ENCODE assay signal across 9 cellular contexts in the genomic region with DNA sequence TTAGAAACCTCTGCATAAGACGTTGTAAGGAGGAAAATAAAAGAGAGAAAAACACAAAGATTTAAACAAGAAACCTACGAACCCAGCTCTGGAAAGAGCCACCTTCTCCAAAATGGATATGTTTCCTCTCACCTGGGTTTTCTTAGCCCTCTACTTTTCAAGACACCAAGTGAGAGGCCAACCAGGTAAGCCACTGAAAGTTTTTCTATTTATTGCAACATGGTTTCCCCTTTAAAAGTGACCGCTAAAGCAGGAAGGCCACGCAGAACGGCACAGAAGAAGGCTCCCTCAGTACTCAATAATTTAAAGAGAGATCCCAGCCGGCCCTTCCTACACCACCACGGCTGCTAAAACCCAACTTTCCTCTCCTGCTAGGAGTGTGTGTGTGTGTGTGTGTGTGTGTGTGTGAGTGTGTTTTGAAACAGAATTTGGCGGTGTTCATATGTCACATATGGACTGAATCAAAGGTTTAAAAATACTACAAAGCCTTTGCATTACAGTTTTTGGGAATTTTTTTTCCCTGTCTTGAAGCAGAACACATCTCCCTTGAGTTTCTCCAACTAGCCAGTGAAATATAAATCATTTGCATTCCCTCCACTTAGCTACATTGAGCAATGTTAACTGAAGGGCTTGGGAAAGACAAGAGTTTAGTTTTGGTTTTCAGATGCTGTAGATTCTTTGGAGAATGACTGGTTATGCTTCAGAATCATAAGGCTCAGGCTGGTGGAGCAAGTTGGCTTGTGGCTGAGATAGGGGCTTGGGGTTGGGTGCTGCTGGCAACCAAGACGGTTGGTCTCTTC. TPM values are rescaled to one million over a fixed set of nuclear protein-coding genes. Genes with fewer than 3 reads are reported as not detected.
DNase-seq lines count a peak whose midpoint lies in the region; ATAC-seq, FAIRE-seq and TF ChIP-seq lines count a peak whose summit lies in the region.
"Had no signal": no experiment of that assay in that cellular context is flagged by ENCODE, and none has a peak within 500 bp of the region (broad histone marks: within the 10 kb centered on the region; RNA-seq: fewer than 3 reads in every experiment).

No MANE protein-coding gene starts in this region.

- H3K27me3 ChIP-seq in BJ (ENCODE audit: control insufficient read depth, insufficient read depth, low read length) (no peaks in the 10 kb centered on the region; the same call in 1 of the 2 replicates), pancreas (peaks cover 0 to 5% (median 0%) of the 10 kb centered on the region in 4 donors)

- H3K4me3 Mint-ChIP-seq in dendritic cell treated with granulocyte-macrophage colony-stimulating factor and Interleukin-4, amounts not matched to agents 40 ng/mL and 50 ng/mL, for 4 days: peak overlapping the region; percentile 86
- peak overlapping the region in 9 of 10 donors; percentile 57 to 87 (median 76) for H3K4me3 Mint-ChIP-seq in naive thymus-derived CD8-positive, alpha-beta T cell

- no peak for FAIRE-seq in pancreas (lab: Jason Lieb, UNC)

- no peak for TF ChIP-seq CTCF in BJ (IDR thresholded peaks at IDR 0.05; ENCODE audit: insufficient read depth, low read depth, low read length)
- TF ChIP-seq CTCF in pancreas (IDR thresholded peaks at IDR 0.05): no peak

- peaks cover 57% of the 10 kb centered on the region for H3K36me3 Mint-ChIP-seq in dendritic cell treated with granulocyte-macrophage colony-stimulating factor and Interleukin-4, amounts not matched to agents 40 ng/mL and 50 ng/mL, for 4 days (ENCODE audit: low read depth)
- peaks cover 0 to 9% (median 0%) of the 10 kb centered on the region in 3 donors for H3K36me3 Mint-ChIP-seq in naive thymus-derived CD8-positive, alpha-beta T cell

- H3K27me3 Mint-ChIP-seq in dendritic cell treated with granulocyte-macrophage colony-stimulating factor and Interleukin-4, amounts not matched to agents 40 ng/mL and 50 ng/mL, for 4 days: peaks cover 81% of the 10 kb centered on the region
- peaks cover 36 to 83% (median 57%) of the 10 kb centered on the region in 5 donors for H3K27me3 Mint-ChIP-seq in naive thymus-derived CD8-positive, alpha-beta T cell

- H3K4me1 Mint-ChIP-seq in dendritic cell treated with granulocyte-macrophage colony-stimulating factor and Interleukin-4, amounts not matched to agents 40 ng/mL and 50 ng/mL, for 4 days (ENCODE audit: low read depth): peaks cover 56% of the 10 kb centered on the region
- peaks cover 12 to 43% (median 35%) of the 10 kb centered on the region in 4 donors for H3K4me1 Mint-ChIP-seq in naive thymus-derived CD8-positive, alpha-beta T cell

- H3K9me3 ChIP-seq in pancreas: no peaks in the 10 kb centered on the region

- peak overlapping the region in 1 of 4 donors; percentile 66 for H3K27ac ChIP-seq in pancreas

- CTCF ChIA-PET in BJ (lab: Yijun Ruan, JAX): interaction anchor here (0.7 to 1.7 kb wide), 10 partner anchors 8 to 1423 kb away, joined by 3 to 7 read pairs (median 3); no protein-coding TSS in a partner anchor

- intact Hi-C loops in dendritic cell treated with granulocyte-macrophage colony-stimulating factor and Interleukin-4, amounts not matched to agents 40 ng/mL and 50 ng/mL, for 4 days (cut with micrococcal nuclease): loop anchor here (2.0 kb wide), 2 partner anchors 15 to 39 kb away; no protein-coding TSS in a partner anchor
- intact Hi-C loops in pancreas (cut with DNase I): no loop called here

- H3K4me1 ChIP-seq in pancreas: peaks cover 0 to 8% (median 6%) of the 10 kb centered on the region in 3 donors

- peak overlapping the region; percentile 60 for H3K4me3 ChIP-seq in BJ (ENCODE audit: low read depth, low read length)
- peak overlapping the region in 2 of 4 donors; percentile 32 to 61 for H3K4me3 ChIP-seq in pancreas

- POLR2A ChIA-PET in BJ (lab: Charles Lee): interaction anchor here (1.1 kb wide), 1 partner anchor 247 kb away, joined by 3 read pairs; no protein-coding TSS in a partner anchor
- POLR2A ChIA-PET in naive thymus-derived CD8-positive, alpha-beta T cell (lab: Charles Lee): no interaction called here

- DNase-seq in BJ (ENCODE audit: low read depth): no peak
- DNase-seq in LHCN-M2 (ENCODE audit: low read depth): peak; percentile 38
- DNase-seq in naive thymus-derived CD8-positive, alpha-beta T cell: no peak
- DNase-seq in pancreas: no peak
- DNase-seq: central memory CD4-positive, alpha-beta T cell had no signal

- ATAC-seq in naive thymus-derived CD8-positive, alpha-beta T cell: no peak
- no peak for ATAC-seq in GM18868 (IDR thresholded peaks at IDR 0.05; ENCODE audit: unreplicated experiment)
- ATAC-seq in GM19467 (IDR thresholded peaks at IDR 0.05; ENCODE audit: unreplicated experiment): no peak
- ATAC-seq in HG02623 (IDR thresholded peaks at IDR 0.05; ENCODE audit: unreplicated experiment): no peak
- ATAC-seq in pancreas: no peak

- no peaks in the 10 kb centered on the region for H3K36me3 ChIP-seq in BJ (ENCODE audit: control insufficient read depth, insufficient read depth, low read length)
- H3K36me3 ChIP-seq in pancreas: no peaks in the 10 kb centered on the region

- H3K9me3 Mint-ChIP-seq in dendritic cell treated with granulocyte-macrophage colony-stimulating factor and Interleukin-4, amounts not matched to agents 40 ng/mL and 50 ng/mL, for 4 days: no peaks in the 10 kb centered on the region
- H3K9me3 Mint-ChIP-seq in naive thymus-derived CD8-positive, alpha-beta T cell: no peaks in the 10 kb centered on the region

- peak overlapping the region; percentile 89 for H3K27ac Mint-ChIP-seq in dendritic cell treated with granulocyte-macrophage colony-stimulating factor and Interleukin-4, amounts not matched to agents 40 ng/mL and 50 ng/mL, for 4 days
- H3K27ac Mint-ChIP-seq in naive thymus-derived CD8-positive, alpha-beta T cell: no peak overlapping the region

- 50 to 60% methylated on average over 9 of the region's 9 CpGs for WGBS in pancreas, 2 donors

RNA-seq across cellular contexts. Expression of a gene that starts 1.1 kb away (rescaled TPM):
- polyA plus RNA-seq in BJ (2011; rRNA removed) (14.7 and 19.7 TPM in 2 replicates), pancreas (1 to 10 TPM in 1 of 2 donors, under 1 TPM in 1; 0.65 to 1.1 TPM)
- 16.1 and 16.5 TPM in 2 replicates for polyA minus RNA-seq in BJ (2011; rRNA and poly(A)+ RNA removed)
- total RNA-seq in LHCN-M2 (2014; rRNA removed) (14.9 and 19.3 TPM in 2 replicates), pancreas (10 to 100 TPM in 1 of 6 donors, 1 to 10 TPM in 5; 1.3 to 11.0 (median 2.9) TPM)
- 7.7 TPM for polyA plus RNA-seq in LHCN-M2 (2012)
- 1 to 10 TPM in 1 of 2 experiments, under 1 TPM in 1; 0.82 to 1.1 TPM for total RNA-seq in naive thymus-derived CD8-positive, alpha-beta T cell
- not detected for polyA plus RNA-seq in naive thymus-derived CD8-positive, alpha-beta T cell
